In the genomic region with DNA sequence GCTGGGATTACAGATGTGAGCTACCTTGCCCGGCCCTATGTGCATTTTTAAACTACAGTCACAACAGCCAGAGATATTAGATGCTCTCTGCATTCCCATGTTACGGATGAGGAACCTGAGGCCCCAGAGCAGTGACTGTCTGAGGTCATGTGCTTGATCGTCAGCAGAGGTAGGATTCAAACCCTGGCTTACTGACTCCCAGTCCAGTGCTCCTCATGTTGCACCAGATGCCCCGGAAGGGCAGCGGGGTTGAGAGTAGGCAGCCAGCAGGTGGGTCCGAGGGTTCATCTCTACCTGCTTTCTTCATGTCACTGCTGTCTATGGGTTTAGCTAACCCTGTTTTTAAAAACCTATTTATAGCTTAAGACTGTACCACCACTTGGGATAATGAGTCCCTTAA, we compare ENCODE assay signal across 26 cellular contexts. TPM values are rescaled to one million over a fixed set of nuclear protein-coding genes. Genes with fewer than 3 reads are reported as not detected.
A peak's percentile ranks its signal among the peaks of the same experiment; 100 is the strongest.
DNase-seq lines count a peak whose midpoint lies in the region; ATAC-seq, FAIRE-seq and TF ChIP-seq lines count a peak whose summit lies in the region.
"Had no signal": no experiment of that assay in that cellular context is flagged by ENCODE, and none has a peak within 500 bp of the region (broad histone marks: within the 10 kb centered on the region; RNA-seq: fewer than 3 reads in every experiment).

No MANE protein-coding gene starts in this region.

- H3K9ac ChIP-seq in HepG2 (ENCODE audit: insufficient read depth, low read depth, low read length) (no peak overlapping the region), kidney (ENCODE audit: low read length in 2 of 2) (no peak overlapping the region)
- H3K9ac ChIP-seq: BLaER1 treated with 17β-estradiol and CSF1 and Interleukin-3, amounts not matched to agents 10 nM and 100 nM had no signal

- no peak overlapping the region for H2AFZ ChIP-seq in HepG2 (ENCODE audit: low read length)

- no peak for FAIRE-seq in HepG2 (lab: Jason Lieb, UNC)
- FAIRE-seq in kidney (lab: Jason Lieb, UNC) = no peak
- FAIRE-seq: A549, D721Med, GM12878, GM18507, H1 had no signal

- DNase-seq in HepG2 (ENCODE audit: low spot score) = no peak
- DNase-seq in right lobe of liver = no peak
- peak; percentile 21 for DNase-seq in kidney
- DNase-seq in posterior vena cava (ENCODE audit: low spot score) = peak; percentile 55
- DNase-seq in NAMALWA (ENCODE audit: low spot score) = no peak
- no peak for DNase-seq in upper lobe of right lung
- no peak for DNase-seq in H4 (ENCODE audit: low spot score)
- DNase-seq: 8988T; ACHN; AML-193; BE2C; CD4-positive, alpha-beta T cell; CD8-positive, alpha-beta memory T cell; DMS 273 treated with DMSO at 0.1 percent for 48 hours; DMS79; EL; GDM1; H9 had no signal

- no peak overlapping the region for H3K4me3 ChIP-seq in HepG2 (replicated peaks in 1 of 3; ENCODE audit: insufficient read depth in 1 of 3, low read depth in 2 of 3, low read length in 3 of 3)
- no peak overlapping the region for H3K4me3 ChIP-seq in right lobe of liver
- H3K4me3 ChIP-seq in kidney (ENCODE audit: low read length in 2 of 2) = no peak overlapping the region
- H3K4me3 ChIP-seq in upper lobe of right lung = no peak overlapping the region
- H3K4me3 ChIP-seq: A549; BLaER1 treated with 17β-estradiol and CSF1 and Interleukin-3, amounts not matched to agents 10 nM and 100 nM; GM12878 had no signal

- H4K20me1 ChIP-seq in HepG2 (ENCODE audit: insufficient read depth, low read length) = no peaks in the 10 kb centered on the region
- H4K20me1 ChIP-seq: BLaER1 treated with 17β-estradiol and CSF1 and Interleukin-3, amounts not matched to agents 10 nM and 100 nM had no signal

- TF ChIP-seq EP300 in HepG2 (IDR thresholded peaks at IDR 0.05; ENCODE audit: low read depth in 2 of 2, low read length in 2 of 2) (no peak), HepG2 (CRISPR knock-in tag; IDR thresholded peaks at IDR 0.05; ENCODE audit: borderline replicate concordance) (no peak)

- CTCF ChIA-PET in HepG2 (lab: Yijun Ruan, JAX; ENCODE audit: low intra/inter-chr PET ratio, low total read pairs) = no interaction called here

- intact Hi-C loops in HepG2 (cut with micrococcal nuclease; ENCODE audit: unreplicated experiment) (no loop called here), right lobe of liver (cut with DNase I) (no loop called here), kidney (cut with DNase I) (no loop called here), posterior vena cava (cut with DNase I) (no loop called here), upper lobe of right lung (cut with DNase I) (no loop called here)

- no peak for TF ChIP-seq RAD21 in HepG2 (CRISPR knock-in tag; IDR thresholded peaks at IDR 0.05)

- H3K36me3 ChIP-seq in HepG2 (replicated peaks in 1 of 2; ENCODE audit: control insufficient read depth in 1 of 2, insufficient read depth in 2 of 2, low read length in 2 of 2) (no peaks in the 10 kb centered on the region), right lobe of liver (no peaks in the 10 kb centered on the region), kidney (ENCODE audit: control insufficient read depth in 1 of 2, insufficient read depth in 2 of 2, low read length in 2 of 2) (no peaks in the 10 kb centered on the region), upper lobe of right lung (no peaks in the 10 kb centered on the region)
- H3K36me3 ChIP-seq: BE2C; BLaER1 treated with 17β-estradiol and CSF1 and Interleukin-3, amounts not matched to agents 10 nM and 100 nM had no signal

- 20% methylated on average over 6 of the region's 6 CpGs for whole genome bisulfite sequencing in HepG2 (ENCODE audit: low lambda C conversion rate)
- WGBS in right lobe of liver (ENCODE audit: insufficient coverage, low coverage, low lambda C conversion rate, missing lambda C conversion rate) = 79% methylated on average over 3 of the region's 6 CpGs

- H3K27ac ChIP-seq in HepG2 (ENCODE audit: extremely low read length, insufficient read depth, low read length) (no peak overlapping the region), right lobe of liver (no peak overlapping the region), kidney (ENCODE audit: low read depth in 2 of 2, low read length in 2 of 2) (no peak overlapping the region), upper lobe of right lung (no peak overlapping the region)
- H3K27ac ChIP-seq: A549; BLaER1 treated with 17β-estradiol and CSF1 and Interleukin-3, amounts not matched to agents 10 nM and 100 nM had no signal

- no peak overlapping the region for H3K4me2 ChIP-seq in HepG2 (ENCODE audit: low read depth, low read length)
- H3K4me2 ChIP-seq: A549; BLaER1 treated with 17β-estradiol and CSF1 and Interleukin-3, amounts not matched to agents 10 nM and 100 nM had no signal

- POLR2A ChIA-PET in HepG2 (lab: Yijun Ruan, JAX) = no interaction called here

- no peak for TF ChIP-seq CTCF in HepG2 (CRISPR knock-in tag; IDR thresholded peaks at IDR 0.05)
- no peak for TF ChIP-seq CTCF in right lobe of liver (IDR thresholded peaks at IDR 0.05)
- no peak for TF ChIP-seq CTCF in kidney (IDR thresholded peaks at IDR 0.05; ENCODE audit: borderline replicate concordance, extremely low read depth, insufficient read depth)
- TF ChIP-seq CTCF in upper lobe of right lung (IDR thresholded peaks at IDR 0.05) = no peak

- BruUV-seq in HepG2 (replicated peaks; lab: Mats Ljungman, UMichigan) = no TSS peak

- H3K4me1 ChIP-seq in HepG2 (ENCODE audit: insufficient read depth, low read length) (no peaks in the 10 kb centered on the region), right lobe of liver (no peaks in the 10 kb centered on the region), kidney (ENCODE audit: control insufficient read depth in 1 of 2, insufficient read depth in 1 of 2, low read depth in 1 of 2, low read length in 2 of 2) (no peaks in the 10 kb centered on the region), upper lobe of right lung (no peaks in the 10 kb centered on the region)
- H3K4me1 ChIP-seq: BE2C had no signal

- peaks cover 2 to 19% of the 10 kb centered on the region in 2 experiments; a peak in 3 of 5 replicates for H3K27me3 ChIP-seq in HepG2 (ENCODE audit: control insufficient read depth in 1 of 2, insufficient read depth in 2 of 2, low read length in 2 of 2)
- H3K27me3 ChIP-seq in right lobe of liver = no peaks in the 10 kb centered on the region
- peaks cover 4% of the 10 kb centered on the region for H3K27me3 ChIP-seq in upper lobe of right lung
- H3K27me3 ChIP-seq: BE2C; BLaER1 treated with 17β-estradiol and CSF1 and Interleukin-3, amounts not matched to agents 10 nM and 100 nM had no signal

- in situ Hi-C loops in HepG2 (cut with HindIII; ENCODE audit: extremely low pct_ligation_motif_present, low pct_unique_long_range_greater_than_20kb) = no loop called here

- H3K9me3 ChIP-seq in HepG2 (ENCODE audit: low read length) = no peaks in the 10 kb centered on the region
- H3K9me3 ChIP-seq in right lobe of liver = no peaks in the 10 kb centered on the region
- H3K9me3 ChIP-seq in kidney (ENCODE audit: control insufficient read depth in 1 of 2, low read length in 2 of 2) = no peaks in the 10 kb centered on the region
- no peaks in the 10 kb centered on the region for H3K9me3 ChIP-seq in upper lobe of right lung
- H3K9me3 ChIP-seq: A549; BE2C; BLaER1 treated with 17β-estradiol and CSF1 and Interleukin-3, amounts not matched to agents 10 nM and 100 nM had no signal

- ATAC-seq in HepG2 = no peak
- ATAC-seq in right lobe of liver = no peak
- no peak for ATAC-seq in upper lobe of right lung
- ATAC-seq: A549, GM12878, HCT116 had no signal

- H3K79me2 ChIP-seq in HepG2 (ENCODE audit: insufficient read depth, low read length) = no peaks in the 10 kb centered on the region

- TF ChIP-seq POLR2A in HepG2 (IDR thresholded peaks at IDR 0.05; ENCODE audit: insufficient read depth in 1 of 2, low read depth in 2 of 2, low read length in 2 of 2) (no peak), right lobe of liver (IDR thresholded peaks at IDR 0.05) (no peak)

RNA-seq across cellular contexts. Expression of gene ZNF335, which starts 9.3 kb away (rescaled TPM):
- total RNA-seq in HepG2 (2016; rRNA removed; fragmentation: Illumina TruSeq; extraction: Trizol) = 6.0 and 13.7 TPM in 2 replicates
- total RNA-seq in HepG2 (2016; cell fraction: cytosol; rRNA removed; fragmentation: Illumina TruSeq; extraction: Trizol; ENCODE audit: low read depth) = 4.5 and 4.7 TPM in 2 replicates
- 5.0 and 12.7 TPM in 2 replicates for total RNA-seq in HepG2 (2016; cell fraction: insoluble cytoplasmic fraction; rRNA removed; fragmentation: Illumina TruSeq; extraction: Trizol)
- total RNA-seq in HepG2 (2016; cell fraction: membrane; rRNA removed; fragmentation: Illumina TruSeq; extraction: Trizol) = 6.7 and 7.0 TPM in 2 replicates
- total RNA-seq in HepG2 (2016; cell fraction: nucleus; rRNA removed; fragmentation: Illumina TruSeq; extraction: Trizol) = 18.8 and 22.0 TPM in 2 replicates
- polyA plus RNA-seq in HepG2 (2011; rRNA removed) = 9.7 and 12.3 TPM in 2 replicates
- polyA plus RNA-seq in HepG2 (2011; cell fraction: cytosol; rRNA removed) = 3.3 and 4.6 TPM in 2 replicates
- polyA plus RNA-seq in HepG2 (2011; cell fraction: nucleus; rRNA removed) = 62.4 and 81.3 TPM in 2 replicates
- 5.7 and 8.0 TPM in 2 replicates for polyA plus RNA-seq in HepG2 (2012)
- 1.5 TPM in 2 replicates for polyA plus RNA-seq in HepG2 (2016; cell fraction: cytosol; fragmentation: Illumina TruSeq; extraction: Trizol; ENCODE audit: low read depth)
- 5.1 and 7.0 TPM in 2 replicates for polyA plus RNA-seq in HepG2 (2016; cell fraction: insoluble cytoplasmic fraction; fragmentation: Illumina TruSeq; extraction: Trizol; ENCODE audit: low read depth)
- polyA plus RNA-seq in HepG2 (2016; cell fraction: membrane; fragmentation: Illumina TruSeq; extraction: Trizol; ENCODE audit: low read depth) = 2.9 and 3.1 TPM in 2 replicates
- 40.5 and 45.7 TPM in 2 replicates for polyA plus RNA-seq in HepG2 (2016; cell fraction: nucleus; fragmentation: Illumina TruSeq; extraction: Trizol; ENCODE audit: insufficient read depth, low read depth)
- polyA minus RNA-seq in HepG2 (2011; rRNA and poly(A)+ RNA removed; ENCODE audit: low replicate concordance) = 32.3 and 35.8 TPM in 2 replicates
- 3.4 and 4.0 TPM in 2 replicates for polyA minus RNA-seq in HepG2 (2011; cell fraction: cytosol; rRNA and poly(A)+ RNA removed)
- polyA minus RNA-seq in HepG2 (2011; cell fraction: nucleus; rRNA and poly(A)+ RNA removed) = 42.4 and 45.0 TPM in 2 replicates
- 1 to 10 TPM; 6.5 to 9.3 (median 7.8) TPM for total RNA-seq in right lobe of liver
- 22.3 TPM for total RNA-seq in kidney
- 5.7 TPM for polyA plus RNA-seq in kidney (ENCODE audit: insufficient read depth, low read depth, low replicate concordance)
- 10 to 100 TPM; 12.6 to 13.7 TPM for total RNA-seq in posterior vena cava
- 19.1 TPM for total RNA-seq in upper lobe of right lung
- total RNA-seq in H4 (2014; rRNA removed; shearing (Covaris generic)) = 4.3 and 7.1 TPM in 2 replicates

RNA-seq across cellular contexts. Expression of gene MMP9, which starts 27.4 kb away (rescaled TPM):
- total RNA-seq in HepG2 (2016; rRNA removed; fragmentation: Illumina TruSeq; extraction: Trizol) (not detected in 2 replicates), right lobe of liver (1 to 10 TPM in 4 of 6 experiments, under 1 TPM in 2; 0.61 to 2.4 (median 1.3) TPM), kidney (6.6 TPM), posterior vena cava (10 to 100 TPM in 1 of 2 donors, 1 to 10 TPM in 1; 2.2 to 16.6 TPM), upper lobe of right lung (5.5 TPM)
- not detected in 2 replicates for total RNA-seq in HepG2 (2016; cell fraction: cytosol; rRNA removed; fragmentation: Illumina TruSeq; extraction: Trizol; ENCODE audit: low read depth)
- total RNA-seq in HepG2 (2016; cell fraction: insoluble cytoplasmic fraction; rRNA removed; fragmentation: Illumina TruSeq; extraction: Trizol) = 0.06 TPM in 1 of 2 replicates, not detected in the other
- total RNA-seq in HepG2 (2016; cell fraction: membrane; rRNA removed; fragmentation: Illumina TruSeq; extraction: Trizol) = not detected in 2 replicates
- not detected in 2 replicates for total RNA-seq in HepG2 (2016; cell fraction: nucleus; rRNA removed; fragmentation: Illumina TruSeq; extraction: Trizol)
- polyA plus RNA-seq in HepG2 (2011; rRNA removed) (0.03 TPM in 1 of 2 replicates, not detected in the other), kidney (ENCODE audit: insufficient read depth, low read depth, low replicate concordance) (not detected)
- polyA plus RNA-seq in HepG2 (2011; cell fraction: cytosol; rRNA removed) = 0.04 TPM in 1 of 2 replicates, not detected in the other
- polyA plus RNA-seq in HepG2 (2011; cell fraction: nucleus; rRNA removed) = not detected in 2 replicates
- polyA plus RNA-seq in HepG2 (2012) = not detected in 2 replicates
- polyA plus RNA-seq in HepG2 (2016; cell fraction: cytosol; fragmentation: Illumina TruSeq; extraction: Trizol; ENCODE audit: low read depth) = not detected in 2 replicates
- polyA plus RNA-seq in HepG2 (2016; cell fraction: insoluble cytoplasmic fraction; fragmentation: Illumina TruSeq; extraction: Trizol; ENCODE audit: low read depth) = not detected in 2 replicates
- not detected in 2 replicates for polyA plus RNA-seq in HepG2 (2016; cell fraction: membrane; fragmentation: Illumina TruSeq; extraction: Trizol; ENCODE audit: low read depth)
- polyA plus RNA-seq in HepG2 (2016; cell fraction: nucleus; fragmentation: Illumina TruSeq; extraction: Trizol; ENCODE audit: insufficient read depth, low read depth) = not detected in 2 replicates
- not detected in 2 replicates for polyA minus RNA-seq in HepG2 (2011; rRNA and poly(A)+ RNA removed; ENCODE audit: low replicate concordance)
- not detected in 2 replicates for polyA minus RNA-seq in HepG2 (2011; cell fraction: cytosol; rRNA and poly(A)+ RNA removed)
- polyA minus RNA-seq in HepG2 (2011; cell fraction: nucleus; rRNA and poly(A)+ RNA removed) = not detected in 2 replicates
- total RNA-seq in H4 (2014; rRNA removed; shearing (Covaris generic)) = not detected in 2 replicates
- polyA plus RNA-seq: CD8-positive, alpha-beta memory T cell had no signal

RNA-seq across cellular contexts. Expression of gene PCIF1, which starts 46.8 kb away (rescaled TPM):
- total RNA-seq in HepG2 (2016; rRNA removed; fragmentation: Illumina TruSeq; extraction: Trizol) (18.5 and 20.9 TPM in 2 replicates), right lobe of liver (10 to 100 TPM in 2 of 6 experiments, 1 to 10 TPM in 4; 7.8 to 12.1 (median 9.5) TPM), kidney (43.1 TPM), posterior vena cava (10 to 100 TPM; 27.3 to 35.7 TPM), upper lobe of right lung (43.1 TPM)
- 30.2 and 42.6 TPM in 2 replicates for total RNA-seq in HepG2 (2016; cell fraction: cytosol; rRNA removed; fragmentation: Illumina TruSeq; extraction: Trizol; ENCODE audit: low read depth)
- total RNA-seq in HepG2 (2016; cell fraction: insoluble cytoplasmic fraction; rRNA removed; fragmentation: Illumina TruSeq; extraction: Trizol) = 17.6 and 21.4 TPM in 2 replicates
- 35.4 and 44.6 TPM in 2 replicates for total RNA-seq in HepG2 (2016; cell fraction: membrane; rRNA removed; fragmentation: Illumina TruSeq; extraction: Trizol)
- 19.3 and 21.9 TPM in 2 replicates for total RNA-seq in HepG2 (2016; cell fraction: nucleus; rRNA removed; fragmentation: Illumina TruSeq; extraction: Trizol)
- polyA plus RNA-seq in HepG2 (2011; rRNA removed) (21.6 and 24.4 TPM in 2 replicates), kidney (ENCODE audit: insufficient read depth, low read depth, low replicate concordance) (27.4 TPM)
- 19.5 and 26.1 TPM in 2 replicates for polyA plus RNA-seq in HepG2 (2011; cell fraction: cytosol; rRNA removed)
- polyA plus RNA-seq in HepG2 (2011; cell fraction: nucleus; rRNA removed) = 38.0 and 44.1 TPM in 2 replicates
- 22.9 and 30.3 TPM in 2 replicates for polyA plus RNA-seq in HepG2 (2012)
- 41.4 and 54.3 TPM in 2 replicates for polyA plus RNA-seq in HepG2 (2016; cell fraction: cytosol; fragmentation: Illumina TruSeq; extraction: Trizol; ENCODE audit: low read depth)
- 27.4 and 35.6 TPM in 2 replicates for polyA plus RNA-seq in HepG2 (2016; cell fraction: insoluble cytoplasmic fraction; fragmentation: Illumina TruSeq; extraction: Trizol; ENCODE audit: low read depth)
- 51.1 and 55.4 TPM in 2 replicates for polyA plus RNA-seq in HepG2 (2016; cell fraction: membrane; fragmentation: Illumina TruSeq; extraction: Trizol; ENCODE audit: low read depth)
- polyA plus RNA-seq in HepG2 (2016; cell fraction: nucleus; fragmentation: Illumina TruSeq; extraction: Trizol; ENCODE audit: insufficient read depth, low read depth) = 35.5 and 37.2 TPM in 2 replicates
- 40.1 and 74.5 TPM in 2 replicates for polyA minus RNA-seq in HepG2 (2011; rRNA and poly(A)+ RNA removed; ENCODE audit: low replicate concordance)
- 19.4 and 24.4 TPM in 2 replicates for polyA minus RNA-seq in HepG2 (2011; cell fraction: cytosol; rRNA and poly(A)+ RNA removed)
- polyA minus RNA-seq in HepG2 (2011; cell fraction: nucleus; rRNA and poly(A)+ RNA removed) = 55.2 and 63.6 TPM in 2 replicates
- total RNA-seq in H4 (2014; rRNA removed; shearing (Covaris generic)) = 5.2 and 7.7 TPM in 2 replicates

RNA-seq across cellular contexts. Expression of gene SLC12A5, which starts 47.8 kb away (rescaled TPM):
- total RNA-seq in HepG2 (2016; rRNA removed; fragmentation: Illumina TruSeq; extraction: Trizol) (5.3 and 5.4 TPM in 2 replicates), right lobe of liver (under 1 TPM in 3 of 6 experiments, not detected in 3; 0.32 to 0.91 (median 0.64) TPM), kidney (2.0 TPM), posterior vena cava (under 1 TPM in 1 of 2 donors, not detected in 1; 0.48 TPM), upper lobe of right lung (2.0 TPM)
- total RNA-seq in HepG2 (2016; cell fraction: cytosol; rRNA removed; fragmentation: Illumina TruSeq; extraction: Trizol; ENCODE audit: low read depth) = 2.8 and 4.0 TPM in 2 replicates
- 4.2 and 4.4 TPM in 2 replicates for total RNA-seq in HepG2 (2016; cell fraction: insoluble cytoplasmic fraction; rRNA removed; fragmentation: Illumina TruSeq; extraction: Trizol)
- 3.5 and 4.1 TPM in 2 replicates for total RNA-seq in HepG2 (2016; cell fraction: membrane; rRNA removed; fragmentation: Illumina TruSeq; extraction: Trizol)
- 3.0 and 3.9 TPM in 2 replicates for total RNA-seq in HepG2 (2016; cell fraction: nucleus; rRNA removed; fragmentation: Illumina TruSeq; extraction: Trizol)
- polyA plus RNA-seq in HepG2 (2011; rRNA removed) (4.3 and 5.6 TPM in 2 replicates), kidney (ENCODE audit: insufficient read depth, low read depth, low replicate concordance) (2.5 TPM)
- polyA plus RNA-seq in HepG2 (2011; cell fraction: cytosol; rRNA removed) = 4.5 and 6.3 TPM in 2 replicates
- 6.0 and 6.2 TPM in 2 replicates for polyA plus RNA-seq in HepG2 (2011; cell fraction: nucleus; rRNA removed)
- 12.9 and 15.9 TPM in 2 replicates for polyA plus RNA-seq in HepG2 (2012)
- polyA plus RNA-seq in HepG2 (2016; cell fraction: cytosol; fragmentation: Illumina TruSeq; extraction: Trizol; ENCODE audit: low read depth) = 27.8 and 30.6 TPM in 2 replicates
- 18.0 and 19.7 TPM in 2 replicates for polyA plus RNA-seq in HepG2 (2016; cell fraction: insoluble cytoplasmic fraction; fragmentation: Illumina TruSeq; extraction: Trizol; ENCODE audit: low read depth)
- polyA plus RNA-seq in HepG2 (2016; cell fraction: membrane; fragmentation: Illumina TruSeq; extraction: Trizol; ENCODE audit: low read depth) = 33.5 and 42.8 TPM in 2 replicates
- polyA plus RNA-seq in HepG2 (2016; cell fraction: nucleus; fragmentation: Illumina TruSeq; extraction: Trizol; ENCODE audit: insufficient read depth, low read depth) = 14.1 and 18.5 TPM in 2 replicates
- polyA minus RNA-seq in HepG2 (2011; rRNA and poly(A)+ RNA removed; ENCODE audit: low replicate concordance) = 2.3 and 2.5 TPM in 2 replicates
- 1.7 and 1.8 TPM in 2 replicates for polyA minus RNA-seq in HepG2 (2011; cell fraction: cytosol; rRNA and poly(A)+ RNA removed)
- polyA minus RNA-seq in HepG2 (2011; cell fraction: nucleus; rRNA and poly(A)+ RNA removed) = 3.5 and 3.7 TPM in 2 replicates
- 0.21 and 4.3 TPM in 2 replicates for total RNA-seq in H4 (2014; rRNA removed; shearing (Covaris generic))
- total RNA-seq: CD8-positive, alpha-beta memory T cell had no signal
- polyA plus RNA-seq: CD14-positive monocyte; CD8-positive, alpha-beta memory T cell had no signal

Comparison
In these comparisons a context has a peak if more than half of its experiments do, and no peak if none do; other contexts are left out.
1. DNase-seq: peak in kidney (single experiment) and posterior vena cava (single experiment); none in HepG2 (single experiment), right lobe of liver (0 of 3), NAMALWA (single experiment), upper lobe of right lung (single experiment) and H4 (single experiment).